Comparison of ENCODE assay signal across 1 cellular context in the genomic region with DNA sequence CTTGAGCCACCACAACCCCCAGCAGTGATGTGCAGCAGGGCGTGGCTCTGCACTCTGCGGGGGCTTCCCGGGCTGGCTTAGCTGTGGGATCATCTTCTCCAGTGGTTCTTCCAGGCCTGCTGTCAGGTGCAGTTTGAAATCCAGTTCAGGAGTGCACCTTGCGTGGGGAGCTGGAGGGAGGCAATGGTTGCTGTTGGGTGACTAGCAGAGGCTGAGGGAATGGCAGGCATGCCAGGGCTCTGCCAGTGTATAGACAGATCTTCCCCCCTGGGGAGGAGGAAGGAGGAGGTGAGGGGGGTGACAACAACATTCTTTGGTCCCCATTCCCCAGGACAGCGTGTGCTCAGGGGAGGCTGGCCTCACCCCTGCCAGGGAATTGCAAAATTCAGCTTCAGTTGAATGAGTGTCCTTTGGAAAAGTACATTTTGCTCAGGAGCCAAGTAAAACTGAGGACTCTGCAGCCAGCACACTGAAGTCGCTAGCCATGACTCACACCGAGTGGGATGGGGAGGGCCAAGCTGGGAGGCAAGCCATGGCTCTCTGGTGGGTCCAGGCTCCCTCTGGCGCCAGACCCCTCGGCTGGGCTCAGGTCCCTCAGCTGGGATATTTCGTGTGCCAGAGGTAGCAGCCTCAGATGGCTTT.
TF ChIP-seq lines count a peak whose summit lies in the region.

No MANE protein-coding gene starts in this region.

TF ChIP-seq in HepG2, 621 proteins besides CTCF, POLR2A, EP300 and RAD21 (continued from another document and continues in another):
- TF ChIP-seq NFKB2 (CRISPR knock-in tag; IDR thresholded peaks at IDR 0.05; ENCODE audit: borderline replicate concordance) (no peak), ZNF225 (CRISPR knock-in tag; IDR thresholded peaks at IDR 0.05) (0 out of 2 replicates have a peak, but pooled peaks have one; percentile 41), ETV5 (CRISPR knock-in tag; IDR thresholded peaks at IDR 0.05; ENCODE audit: borderline replicate concordance) (peak; percentile 42; the same call in 1 of the 2 replicates), SAFB2 (CRISPR knock-in tag; IDR thresholded peaks at IDR 0.05; ENCODE audit: borderline replicate concordance, low read depth) (no peak), RFXAP (CRISPR knock-in tag; IDR thresholded peaks at IDR 0.05; ENCODE audit: borderline replicate concordance) (no peak), SRSF1 (optimal IDR thresholded peaks at IDR 0.05; ENCODE audit: low read depth, low read length) (no peak), ZNF607 (CRISPR knock-in tag; IDR thresholded peaks at IDR 0.05; ENCODE audit: borderline replicate concordance) (peak; percentile 45; the same call in 1 of the 2 replicates), CBX1 (IDR thresholded peaks at IDR 0.05; ENCODE audit: low read depth) (no peak), ZNF530 (CRISPR knock-in tag; IDR thresholded peaks at IDR 0.05; ENCODE audit: low read depth) (no peak), ELF3 (CRISPR knock-in tag; IDR thresholded peaks at IDR 0.05) (0 out of 2 replicates have a peak, but pooled peaks have one; percentile 28), DR1 (CRISPR knock-in tag; IDR thresholded peaks at IDR 0.05) (no peak), ZMYM2 (CRISPR knock-in tag; IDR thresholded peaks at IDR 0.05) (0 out of 2 replicates have a peak, but pooled peaks have one; percentile 4), ZSCAN22 (CRISPR knock-in tag; IDR thresholded peaks at IDR 0.05) (no peak), HOXA5 (CRISPR knock-in tag; IDR thresholded peaks at IDR 0.05) (no peak), NBN (conservative IDR thresholded peaks at IDR 0.05) (no peak), ZNF224 (CRISPR knock-in tag; IDR thresholded peaks at IDR 0.05) (no peak), ZNF547 (CRISPR knock-in tag; IDR thresholded peaks at IDR 0.05) (0 out of 2 replicates have a peak, but pooled peaks have one; percentile 39), EED (CRISPR knock-in tag; IDR thresholded peaks at IDR 0.05) (no peak), PHF8 (CRISPR knock-in tag; IDR thresholded peaks at IDR 0.05) (no peak)
- TF ChIP-seq, protein P1, sequence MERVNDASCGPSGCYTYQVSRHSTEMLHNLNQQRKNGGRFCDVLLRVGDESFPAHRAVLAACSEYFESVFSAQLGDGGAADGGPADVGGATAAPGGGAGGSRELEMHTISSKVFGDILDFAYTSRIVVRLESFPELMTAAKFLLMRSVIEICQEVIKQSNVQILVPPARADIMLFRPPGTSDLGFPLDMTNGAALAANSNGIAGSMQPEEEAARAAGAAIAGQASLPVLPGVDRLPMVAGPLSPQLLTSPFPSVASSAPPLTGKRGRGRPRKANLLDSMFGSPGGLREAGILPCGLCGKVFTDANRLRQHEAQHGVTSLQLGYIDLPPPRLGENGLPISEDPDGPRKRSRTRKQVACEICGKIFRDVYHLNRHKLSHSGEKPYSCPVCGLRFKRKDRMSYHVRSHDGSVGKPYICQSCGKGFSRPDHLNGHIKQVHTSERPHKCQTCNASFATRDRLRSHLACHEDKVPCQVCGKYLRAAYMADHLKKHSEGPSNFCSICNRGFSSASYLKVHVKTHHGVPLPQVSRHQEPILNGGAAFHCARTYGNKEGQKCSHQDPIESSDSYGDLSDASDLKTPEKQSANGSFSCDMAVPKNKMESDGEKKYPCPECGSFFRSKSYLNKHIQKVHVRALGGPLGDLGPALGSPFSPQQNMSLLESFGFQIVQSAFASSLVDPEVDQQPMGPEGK (CRISPR knock-in tag; IDR thresholded peaks at IDR 0.05), result peak; percentile 50; the same call in 1 of the 2 replicates
- TF ChIP-seq, protein P2, sequence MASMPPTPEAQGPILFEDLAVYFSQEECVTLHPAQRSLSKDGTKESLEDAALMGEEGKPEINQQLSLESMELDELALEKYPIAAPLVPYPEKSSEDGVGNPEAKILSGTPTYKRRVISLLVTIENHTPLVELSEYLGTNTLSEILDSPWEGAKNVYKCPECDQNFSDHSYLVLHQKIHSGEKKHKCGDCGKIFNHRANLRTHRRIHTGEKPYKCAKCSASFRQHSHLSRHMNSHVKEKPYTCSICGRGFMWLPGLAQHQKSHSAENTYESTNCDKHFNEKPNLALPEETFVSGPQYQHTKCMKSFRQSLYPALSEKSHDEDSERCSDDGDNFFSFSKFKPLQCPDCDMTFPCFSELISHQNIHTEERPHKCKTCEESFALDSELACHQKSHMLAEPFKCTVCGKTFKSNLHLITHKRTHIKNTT (CRISPR knock-in tag; IDR thresholded peaks at IDR 0.05), result no peak
- TF ChIP-seq, protein P3, sequence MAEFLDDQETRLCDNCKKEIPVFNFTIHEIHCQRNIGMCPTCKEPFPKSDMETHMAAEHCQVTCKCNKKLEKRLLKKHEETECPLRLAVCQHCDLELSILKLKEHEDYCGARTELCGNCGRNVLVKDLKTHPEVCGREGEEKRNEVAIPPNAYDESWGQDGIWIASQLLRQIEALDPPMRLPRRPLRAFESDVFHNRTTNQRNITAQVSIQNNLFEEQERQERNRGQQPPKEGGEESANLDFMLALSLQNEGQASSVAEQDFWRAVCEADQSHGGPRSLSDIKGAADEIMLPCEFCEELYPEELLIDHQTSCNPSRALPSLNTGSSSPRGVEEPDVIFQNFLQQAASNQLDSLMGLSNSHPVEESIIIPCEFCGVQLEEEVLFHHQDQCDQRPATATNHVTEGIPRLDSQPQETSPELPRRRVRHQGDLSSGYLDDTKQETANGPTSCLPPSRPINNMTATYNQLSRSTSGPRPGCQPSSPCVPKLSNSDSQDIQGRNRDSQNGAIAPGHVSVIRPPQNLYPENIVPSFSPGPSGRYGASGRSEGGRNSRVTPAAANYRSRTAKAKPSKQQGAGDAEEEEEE (CRISPR knock-in tag; IDR thresholded peaks at IDR 0.05; ENCODE audit: borderline replicate concordance), result no peak
- TF ChIP-seq, protein P4, sequence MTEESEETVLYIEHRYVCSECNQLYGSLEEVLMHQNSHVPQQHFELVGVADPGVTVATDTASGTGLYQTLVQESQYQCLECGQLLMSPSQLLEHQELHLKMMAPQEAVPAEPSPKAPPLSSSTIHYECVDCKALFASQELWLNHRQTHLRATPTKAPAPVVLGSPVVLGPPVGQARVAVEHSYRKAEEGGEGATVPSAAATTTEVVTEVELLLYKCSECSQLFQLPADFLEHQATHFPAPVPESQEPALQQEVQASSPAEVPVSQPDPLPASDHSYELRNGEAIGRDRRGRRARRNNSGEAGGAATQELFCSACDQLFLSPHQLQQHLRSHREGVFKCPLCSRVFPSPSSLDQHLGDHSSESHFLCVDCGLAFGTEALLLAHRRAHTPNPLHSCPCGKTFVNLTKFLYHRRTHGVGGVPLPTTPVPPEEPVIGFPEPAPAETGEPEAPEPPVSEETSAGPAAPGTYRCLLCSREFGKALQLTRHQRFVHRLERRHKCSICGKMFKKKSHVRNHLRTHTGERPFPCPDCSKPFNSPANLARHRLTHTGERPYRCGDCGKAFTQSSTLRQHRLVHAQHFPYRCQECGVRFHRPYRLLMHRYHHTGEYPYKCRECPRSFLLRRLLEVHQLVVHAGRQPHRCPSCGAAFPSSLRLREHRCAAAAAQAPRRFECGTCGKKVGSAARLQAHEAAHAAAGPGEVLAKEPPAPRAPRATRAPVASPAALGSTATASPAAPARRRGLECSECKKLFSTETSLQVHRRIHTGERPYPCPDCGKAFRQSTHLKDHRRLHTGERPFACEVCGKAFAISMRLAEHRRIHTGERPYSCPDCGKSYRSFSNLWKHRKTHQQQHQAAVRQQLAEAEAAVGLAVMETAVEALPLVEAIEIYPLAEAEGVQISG (CRISPR knock-in tag; IDR thresholded peaks at IDR 0.05), result no peak
- TF ChIP-seq, protein P5, sequence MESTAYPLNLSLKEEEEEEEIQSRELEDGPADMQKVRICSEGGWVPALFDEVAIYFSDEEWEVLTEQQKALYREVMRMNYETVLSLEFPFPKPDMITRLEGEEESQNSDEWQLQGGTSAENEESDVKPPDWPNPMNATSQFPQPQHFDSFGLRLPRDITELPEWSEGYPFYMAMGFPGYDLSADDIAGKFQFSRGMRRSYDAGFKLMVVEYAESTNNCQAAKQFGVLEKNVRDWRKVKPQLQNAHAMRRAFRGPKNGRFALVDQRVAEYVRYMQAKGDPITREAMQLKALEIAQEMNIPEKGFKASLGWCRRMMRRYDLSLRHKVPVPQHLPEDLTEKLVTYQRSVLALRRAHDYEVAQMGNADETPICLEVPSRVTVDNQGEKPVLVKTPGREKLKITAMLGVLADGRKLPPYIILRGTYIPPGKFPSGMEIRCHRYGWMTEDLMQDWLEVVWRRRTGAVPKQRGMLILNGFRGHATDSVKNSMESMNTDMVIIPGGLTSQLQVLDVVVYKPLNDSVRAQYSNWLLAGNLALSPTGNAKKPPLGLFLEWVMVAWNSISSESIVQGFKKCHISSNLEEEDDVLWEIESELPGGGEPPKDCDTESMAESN (CRISPR knock-in tag; conservative IDR thresholded peaks at IDR 0.05), result no peak
- TF ChIP-seq, protein P6, sequence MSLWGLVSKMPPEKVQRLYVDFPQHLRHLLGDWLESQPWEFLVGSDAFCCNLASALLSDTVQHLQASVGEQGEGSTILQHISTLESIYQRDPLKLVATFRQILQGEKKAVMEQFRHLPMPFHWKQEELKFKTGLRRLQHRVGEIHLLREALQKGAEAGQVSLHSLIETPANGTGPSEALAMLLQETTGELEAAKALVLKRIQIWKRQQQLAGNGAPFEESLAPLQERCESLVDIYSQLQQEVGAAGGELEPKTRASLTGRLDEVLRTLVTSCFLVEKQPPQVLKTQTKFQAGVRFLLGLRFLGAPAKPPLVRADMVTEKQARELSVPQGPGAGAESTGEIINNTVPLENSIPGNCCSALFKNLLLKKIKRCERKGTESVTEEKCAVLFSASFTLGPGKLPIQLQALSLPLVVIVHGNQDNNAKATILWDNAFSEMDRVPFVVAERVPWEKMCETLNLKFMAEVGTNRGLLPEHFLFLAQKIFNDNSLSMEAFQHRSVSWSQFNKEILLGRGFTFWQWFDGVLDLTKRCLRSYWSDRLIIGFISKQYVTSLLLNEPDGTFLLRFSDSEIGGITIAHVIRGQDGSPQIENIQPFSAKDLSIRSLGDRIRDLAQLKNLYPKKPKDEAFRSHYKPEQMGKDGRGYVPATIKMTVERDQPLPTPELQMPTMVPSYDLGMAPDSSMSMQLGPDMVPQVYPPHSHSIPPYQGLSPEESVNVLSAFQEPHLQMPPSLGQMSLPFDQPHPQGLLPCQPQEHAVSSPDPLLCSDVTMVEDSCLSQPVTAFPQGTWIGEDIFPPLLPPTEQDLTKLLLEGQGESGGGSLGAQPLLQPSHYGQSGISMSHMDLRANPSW (CRISPR knock-in tag; IDR thresholded peaks at IDR 0.05; ENCODE audit: borderline replicate concordance), result no peak
- TF ChIP-seq, protein P7, sequence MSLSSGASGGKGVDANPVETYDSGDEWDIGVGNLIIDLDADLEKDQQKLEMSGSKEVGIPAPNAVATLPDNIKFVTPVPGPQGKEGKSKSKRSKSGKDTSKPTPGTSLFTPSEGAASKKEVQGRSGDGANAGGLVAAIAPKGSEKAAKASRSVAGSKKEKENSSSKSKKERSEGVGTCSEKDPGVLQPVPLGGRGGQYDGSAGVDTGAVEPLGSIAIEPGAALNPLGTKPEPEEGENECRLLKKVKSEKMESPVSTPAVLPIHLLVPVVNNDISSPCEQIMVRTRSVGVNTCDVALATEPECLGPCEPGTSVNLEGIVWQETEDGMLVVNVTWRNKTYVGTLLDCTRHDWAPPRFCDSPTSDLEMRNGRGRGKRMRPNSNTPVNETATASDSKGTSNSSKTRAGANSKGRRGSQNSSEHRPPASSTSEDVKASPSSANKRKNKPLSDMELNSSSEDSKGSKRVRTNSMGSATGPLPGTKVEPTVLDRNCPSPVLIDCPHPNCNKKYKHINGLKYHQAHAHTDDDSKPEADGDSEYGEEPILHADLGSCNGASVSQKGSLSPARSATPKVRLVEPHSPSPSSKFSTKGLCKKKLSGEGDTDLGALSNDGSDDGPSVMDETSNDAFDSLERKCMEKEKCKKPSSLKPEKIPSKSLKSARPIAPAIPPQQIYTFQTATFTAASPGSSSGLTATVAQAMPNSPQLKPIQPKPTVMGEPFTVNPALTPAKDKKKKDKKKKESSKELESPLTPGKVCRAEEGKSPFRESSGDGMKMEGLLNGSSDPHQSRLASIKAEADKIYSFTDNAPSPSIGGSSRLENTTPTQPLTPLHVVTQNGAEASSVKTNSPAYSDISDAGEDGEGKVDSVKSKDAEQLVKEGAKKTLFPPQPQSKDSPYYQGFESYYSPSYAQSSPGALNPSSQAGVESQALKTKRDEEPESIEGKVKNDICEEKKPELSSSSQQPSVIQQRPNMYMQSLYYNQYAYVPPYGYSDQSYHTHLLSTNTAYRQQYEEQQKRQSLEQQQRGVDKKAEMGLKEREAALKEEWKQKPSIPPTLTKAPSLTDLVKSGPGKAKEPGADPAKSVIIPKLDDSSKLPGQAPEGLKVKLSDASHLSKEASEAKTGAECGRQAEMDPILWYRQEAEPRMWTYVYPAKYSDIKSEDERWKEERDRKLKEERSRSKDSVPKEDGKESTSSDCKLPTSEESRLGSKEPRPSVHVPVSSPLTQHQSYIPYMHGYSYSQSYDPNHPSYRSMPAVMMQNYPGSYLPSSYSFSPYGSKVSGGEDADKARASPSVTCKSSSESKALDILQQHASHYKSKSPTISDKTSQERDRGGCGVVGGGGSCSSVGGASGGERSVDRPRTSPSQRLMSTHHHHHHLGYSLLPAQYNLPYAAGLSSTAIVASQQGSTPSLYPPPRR (CRISPR knock-in tag; IDR thresholded peaks at IDR 0.05; ENCODE audit: borderline replicate concordance), result no peak
- TF ChIP-seq, protein P8, sequence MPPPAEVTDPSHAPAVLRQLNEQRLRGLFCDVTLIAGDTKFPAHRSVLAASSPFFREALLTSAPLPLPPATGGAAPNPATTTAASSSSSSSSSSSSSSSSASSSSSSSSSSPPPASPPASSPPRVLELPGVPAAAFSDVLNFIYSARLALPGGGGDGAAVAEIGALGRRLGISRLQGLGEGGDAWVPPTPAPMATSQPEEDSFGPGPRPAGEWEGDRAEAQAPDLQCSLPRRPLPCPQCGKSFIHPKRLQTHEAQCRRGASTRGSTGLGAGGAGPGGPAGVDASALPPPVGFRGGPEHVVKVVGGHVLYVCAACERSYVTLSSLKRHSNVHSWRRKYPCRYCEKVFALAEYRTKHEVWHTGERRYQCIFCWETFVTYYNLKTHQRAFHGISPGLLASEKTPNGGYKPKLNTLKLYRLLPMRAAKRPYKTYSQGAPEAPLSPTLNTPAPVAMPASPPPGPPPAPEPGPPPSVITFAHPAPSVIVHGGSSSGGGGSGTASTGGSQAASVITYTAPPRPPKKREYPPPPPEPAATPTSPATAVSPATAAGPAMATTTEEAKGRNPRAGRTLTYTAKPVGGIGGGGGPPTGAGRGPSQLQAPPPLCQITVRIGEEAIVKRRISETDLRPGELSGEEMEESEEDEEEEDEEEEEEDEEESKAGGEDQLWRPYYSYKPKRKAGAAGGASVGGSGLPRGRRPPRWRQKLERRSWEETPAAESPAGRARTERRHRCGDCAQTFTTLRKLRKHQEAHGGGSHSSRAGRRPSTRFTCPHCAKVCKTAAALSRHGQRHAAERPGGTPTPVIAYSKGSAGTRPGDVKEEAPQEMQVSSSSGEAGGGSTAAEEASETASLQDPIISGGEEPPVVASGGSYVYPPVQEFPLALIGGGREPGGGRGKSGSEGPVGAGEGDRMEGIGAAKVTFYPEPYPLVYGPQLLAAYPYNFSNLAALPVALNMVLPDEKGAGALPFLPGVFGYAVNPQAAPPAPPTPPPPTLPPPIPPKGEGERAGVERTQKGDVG (CRISPR knock-in tag; IDR thresholded peaks at IDR 0.05; ENCODE audit: borderline replicate concordance), result peak; percentile 68; the same call in 1 of the 2 replicates
- TF ChIP-seq, protein P9, sequence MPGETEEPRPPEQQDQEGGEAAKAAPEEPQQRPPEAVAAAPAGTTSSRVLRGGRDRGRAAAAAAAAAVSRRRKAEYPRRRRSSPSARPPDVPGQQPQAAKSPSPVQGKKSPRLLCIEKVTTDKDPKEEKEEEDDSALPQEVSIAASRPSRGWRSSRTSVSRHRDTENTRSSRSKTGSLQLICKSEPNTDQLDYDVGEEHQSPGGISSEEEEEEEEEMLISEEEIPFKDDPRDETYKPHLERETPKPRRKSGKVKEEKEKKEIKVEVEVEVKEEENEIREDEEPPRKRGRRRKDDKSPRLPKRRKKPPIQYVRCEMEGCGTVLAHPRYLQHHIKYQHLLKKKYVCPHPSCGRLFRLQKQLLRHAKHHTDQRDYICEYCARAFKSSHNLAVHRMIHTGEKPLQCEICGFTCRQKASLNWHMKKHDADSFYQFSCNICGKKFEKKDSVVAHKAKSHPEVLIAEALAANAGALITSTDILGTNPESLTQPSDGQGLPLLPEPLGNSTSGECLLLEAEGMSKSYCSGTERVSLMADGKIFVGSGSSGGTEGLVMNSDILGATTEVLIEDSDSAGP (CRISPR knock-in tag; IDR thresholded peaks at IDR 0.05; ENCODE audit: borderline replicate concordance), result peak; percentile 47; the same call in 1 of the 2 replicates
